ENCODE assay signal across 7 cellular contexts in genomic region chr7:70696139-70696782, GRCh38.
DNase-seq lines count a peak whose midpoint lies in the region; ATAC-seq and TF ChIP-seq lines count a peak whose summit lies in the region.

No MANE protein-coding gene starts in this region.

- no peaks in the 10 kb centered on the region for H3K9me3 ChIP-seq in esophagus (ENCODE audit: control insufficient read depth in 2 of 2, insufficient read depth in 1 of 2, low read depth in 1 of 2, low read length in 1 of 2)

- DNase-seq in GM06990 (ENCODE audit: extremely low read depth, insufficient read length), result peak; percentile 40
- DNase-seq in NCI-H526 treated with DMSO at 0.1 percent for 48 hours (lab: John Stamatoyannopoulos, UW), result peak; percentile 20
- no peak for DNase-seq in middle frontal gyrus (ENCODE audit: extremely low spot score, low spot score)
- DNase-seq in NCI-H128 (lab: John Stamatoyannopoulos, UW; ENCODE audit: unreplicated experiment), result no peak

- H3K9ac ChIP-seq in rectal smooth muscle tissue (ENCODE audit: low read length), result no peak overlapping the region

- no peak for ATAC-seq in HG02852 (IDR thresholded peaks at IDR 0.05; ENCODE audit: unreplicated experiment)

- H3K4me1 ChIP-seq in esophagus (ENCODE audit: control insufficient read depth in 2 of 2, insufficient read depth in 2 of 2, low read length in 1 of 2) (peaks cover 0 to 4% of the 10 kb centered on the region in 2 donors), rectal smooth muscle tissue (ENCODE audit: control insufficient read depth, insufficient read depth, low read length) (no peaks in the 10 kb centered on the region)

- peak overlapping the region in 1 of 2 donors; percentile 56 for H3K27ac ChIP-seq in esophagus (ENCODE audit: low read depth in 2 of 2, low read length in 1 of 2)
- H3K27ac ChIP-seq in rectal smooth muscle tissue (ENCODE audit: low read depth, low read length), result no peak overlapping the region

- H3K27me3 ChIP-seq in GM06990 (replicated peaks; ENCODE audit: control insufficient read depth, insufficient read depth, low read length), result no peaks in the 10 kb centered on the region
- no peaks in the 10 kb centered on the region for H3K27me3 ChIP-seq in esophagus (ENCODE audit: control insufficient read depth in 1 of 2, insufficient read depth in 2 of 2, low read length in 2 of 2)
- H3K27me3 ChIP-seq in rectal smooth muscle tissue (ENCODE audit: control insufficient read depth, insufficient read depth, low read length), result no peaks in the 10 kb centered on the region

- peak overlapping the region; percentile 85 for H3K4me3 ChIP-seq in GM06990 (replicated peaks; ENCODE audit: low read depth, low read length)
- H3K4me3 ChIP-seq in esophagus (ENCODE audit: low read depth in 1 of 2, low read length in 2 of 2), result peak overlapping the region; percentile 92
- H3K4me3 ChIP-seq in rectal smooth muscle tissue (ENCODE audit: low read length), result peak overlapping the region; percentile 67

- H3K36me3 ChIP-seq in GM06990 (ENCODE audit: control insufficient read depth, insufficient read depth, low read length) (peaks cover 5% of the 10 kb centered on the region), esophagus (ENCODE audit: control insufficient read depth in 2 of 2, insufficient read depth in 2 of 2, low read length in 1 of 2) (no peaks in the 10 kb centered on the region), rectal smooth muscle tissue (ENCODE audit: control insufficient read depth, insufficient read depth, low read length) (no peaks in the 10 kb centered on the region)

- WGBS in esophagus, 2 donors, result 22 to 31% methylated on average over 11 of the region's 11 CpGs

- no peak for TF ChIP-seq CTCF in GM06990 (IDR thresholded peaks at IDR 0.05; ENCODE audit: insufficient read depth, low read length, poor library complexity, severe bottlenecking)

Comparison
In these comparisons a context has a peak if more than half of its experiments do, and no peak if none do; other contexts are left out.
1. DNase-seq: peak in GM06990 (single experiment) and NCI-H526 treated with DMSO at 0.1 percent for 48 hours (single experiment); none in middle frontal gyrus (single experiment) and NCI-H128 (single experiment).
2. Peak in every context shown above with its lines, with median percentiles within 50 percentile points of each other: H3K4me3 ChIP-seq.